ENCODE assay signal across 8 cellular contexts in the genomic region with DNA sequence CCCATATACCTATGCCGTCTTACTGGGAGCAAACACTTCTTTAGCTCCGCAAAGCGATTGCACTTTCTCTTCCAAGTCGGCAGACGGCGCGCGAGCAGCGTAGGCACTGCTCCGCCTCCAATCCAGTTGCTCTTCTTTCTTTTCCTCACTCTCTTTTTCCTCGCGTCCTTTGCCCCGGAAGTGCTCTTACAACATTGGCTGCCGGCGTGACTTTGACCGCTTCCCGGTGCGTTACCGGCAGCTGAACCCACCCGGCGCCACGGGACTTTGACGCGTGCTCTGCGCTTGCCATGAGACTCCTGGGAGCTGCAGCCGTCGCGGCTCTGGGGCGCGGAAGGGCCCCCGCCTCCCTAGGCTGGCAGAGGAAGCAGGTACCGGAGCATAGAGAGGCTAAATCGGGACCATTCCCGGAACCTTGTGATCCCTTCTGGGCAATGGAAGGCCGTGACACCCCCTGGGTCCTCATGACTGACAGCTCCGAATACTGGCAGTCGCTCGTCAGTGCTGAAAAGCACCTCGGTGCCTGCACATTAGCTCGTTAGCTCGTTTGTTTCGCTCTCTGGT. TPM values are rescaled to one million over a fixed set of nuclear protein-coding genes. Genes with fewer than 3 reads are reported as not detected.
A peak's percentile ranks its signal among the peaks of the same experiment; 100 is the strongest.
DNase-seq lines count a peak whose midpoint lies in the region; ATAC-seq, FAIRE-seq and TF ChIP-seq lines count a peak whose summit lies in the region.

A gene (plus strand): TSS at position 183 of the 564 bp plus-strand sequence. CDS start 108 bp downstream, at position 291.

- H2AFZ ChIP-seq in keratinocyte (ENCODE audit: control insufficient read depth, low read length), result peak within 1 kb of the TSS; percentile 95

- peak within 1 kb of the TSS; percentile 84 for H3K27ac ChIP-seq in keratinocyte (ENCODE audit: control insufficient read depth, insufficient read depth, low read length)

- H3K4me3 ChIP-seq in AG10803 (ENCODE audit: low read length) (peak within 1 kb of the TSS; percentile 74), keratinocyte (ENCODE audit: control insufficient read depth in 2 of 3, extremely low read depth in 1 of 3, insufficient read depth in 2 of 3, low read depth in 1 of 3, low read length in 3 of 3) (peak within 1 kb of the TSS; percentile 85 to 96 (median 92))

- no peaks in the 10 kb centered on the region for H3K9me1 ChIP-seq in keratinocyte (ENCODE audit: control insufficient read depth, extremely low read depth, insufficient read depth, low read length)

- H3K79me2 ChIP-seq in keratinocyte (ENCODE audit: control insufficient read depth, insufficient read depth, low read length), result peaks cover 32% of the 10 kb centered on the region

- no peaks in the 10 kb centered on the region for H4K20me1 ChIP-seq in keratinocyte (ENCODE audit: control insufficient read depth, extremely low read depth, insufficient read depth, low read length)

- peaks cover 6% of the 10 kb centered on the region for H3K4me1 ChIP-seq in keratinocyte (ENCODE audit: control insufficient read depth, extremely low read depth, insufficient read depth, low read length)

- ATAC-seq in GM19023 (IDR thresholded peaks at IDR 0.05; ENCODE audit: unreplicated experiment), result peak; percentile 99
- peak; percentile 98 for ATAC-seq in HG03342 (IDR thresholded peaks at IDR 0.05; ENCODE audit: unreplicated experiment)
- ATAC-seq in activated CD4-positive, CD25-positive, alpha-beta regulatory T cell treated with anti-CD3 and anti-CD28 coated beads, Interleukin-2, amount 50 U/mL, for 24 hours, result peak; percentile 95 to 96

- H3K36me3 ChIP-seq in keratinocyte (ENCODE audit: control insufficient read depth in 2 of 2, extremely low read depth in 1 of 2, insufficient read depth in 2 of 2, low read length in 2 of 2), result peaks cover 3 to 16% of the 10 kb centered on the region in 2 experiments

- no peaks in the 10 kb centered on the region for H3K27me3 ChIP-seq in keratinocyte (ENCODE audit: control insufficient read depth, extremely low read depth, insufficient read depth, low read length)

- peak within 1 kb of the TSS; percentile 90 for H3K9ac ChIP-seq in keratinocyte (ENCODE audit: control insufficient read depth, extremely low read depth, insufficient read depth, low read length)

- H3K9me3 ChIP-seq in keratinocyte (ENCODE audit: control insufficient read depth, low read depth, low read length), result no peaks in the 10 kb centered on the region

- peak within 1 kb of the TSS; percentile 83 for H3K4me2 ChIP-seq in keratinocyte (ENCODE audit: control insufficient read depth, extremely low read depth, insufficient read depth, low read depth, low read length)

- DNase-seq in AG10803 (ENCODE audit: low read depth) (peak; percentile 95), NCI-H446 (lab: John Stamatoyannopoulos, UW) (peak; percentile 93 to 97), cerebellar nuclear complex (lab: John Stamatoyannopoulos, UW) (peak; percentile 50 to 90), keratinocyte (ENCODE audit: low read depth, low spot score) (peak; percentile 61)
- DNase-seq in stimulated activated CD4-positive, alpha-beta T cell treated with anti-CD3 and anti-CD28 coated beads, Interleukin-15, amount 100 ng/mL, for 24 hours, result peak; percentile 91

- dilution Hi-C loops in keratinocyte (cut with MboI; ENCODE audit: extremely low pct_ligation_motif_present, low sequenced_read_pairs), result no loop called here

- peak; percentile 36 for FAIRE-seq in keratinocyte (lab: Jason Lieb, UNC)

- TF ChIP-seq CTCF in AG10803 (conservative IDR thresholded peaks at IDR 0.05; ENCODE audit: low read length), result peak; percentile 99
- TF ChIP-seq CTCF in keratinocyte (optimal IDR thresholded peaks at IDR 0.05 in 1 of 3, IDR thresholded peaks at IDR 0.05 in 1 of 3, conservative IDR thresholded peaks at IDR 0.05 in 1 of 3; ENCODE audit: extremely low read depth in 1 of 3, insufficient read depth in 2 of 3, low read length in 3 of 3), result peak; percentile 91 to 99 (median 97)

RNA-seq across cellular contexts. Expression of the gene that starts here (rescaled TPM):
- polyA plus RNA-seq in keratinocyte, result 23.4 to 35.9 TPM (median 28.6 TPM) in 3 replicates
- 17.0 TPM for polyA plus RNA-seq in keratinocyte (2011; ENCODE audit: low read depth)
- 11.2 and 17.9 TPM in 2 replicates for polyA plus RNA-seq in keratinocyte (2011; cell fraction: cytosol; rRNA removed)
- polyA plus RNA-seq in keratinocyte (2011; cell fraction: nucleus; rRNA removed), result 25.8 and 40.3 TPM in 2 replicates
- 15.1 and 26.3 TPM in 2 replicates for polyA plus RNA-seq in keratinocyte (2012; ENCODE audit: low replicate concordance)
- polyA minus RNA-seq in keratinocyte, result 9.4 to 53.5 TPM (median 37.3 TPM) in 3 replicates
- polyA minus RNA-seq in keratinocyte (2011; cell fraction: cytosol; rRNA and poly(A)+ RNA removed), result 21.1 TPM
- polyA minus RNA-seq in keratinocyte (2011; cell fraction: nucleus; rRNA and poly(A)+ RNA removed), result 47.5 and 73.1 TPM in 2 replicates

Comparison
In these comparisons a context has a peak if more than half of its experiments do, and no peak if none do; other contexts are left out.
1. Peak in every context shown above with its lines: DNase-seq, ATAC-seq, H3K4me3 ChIP-seq and H3K27ac ChIP-seq.